1 cellular context compared by ENCODE assay signal in the genomic region with DNA sequence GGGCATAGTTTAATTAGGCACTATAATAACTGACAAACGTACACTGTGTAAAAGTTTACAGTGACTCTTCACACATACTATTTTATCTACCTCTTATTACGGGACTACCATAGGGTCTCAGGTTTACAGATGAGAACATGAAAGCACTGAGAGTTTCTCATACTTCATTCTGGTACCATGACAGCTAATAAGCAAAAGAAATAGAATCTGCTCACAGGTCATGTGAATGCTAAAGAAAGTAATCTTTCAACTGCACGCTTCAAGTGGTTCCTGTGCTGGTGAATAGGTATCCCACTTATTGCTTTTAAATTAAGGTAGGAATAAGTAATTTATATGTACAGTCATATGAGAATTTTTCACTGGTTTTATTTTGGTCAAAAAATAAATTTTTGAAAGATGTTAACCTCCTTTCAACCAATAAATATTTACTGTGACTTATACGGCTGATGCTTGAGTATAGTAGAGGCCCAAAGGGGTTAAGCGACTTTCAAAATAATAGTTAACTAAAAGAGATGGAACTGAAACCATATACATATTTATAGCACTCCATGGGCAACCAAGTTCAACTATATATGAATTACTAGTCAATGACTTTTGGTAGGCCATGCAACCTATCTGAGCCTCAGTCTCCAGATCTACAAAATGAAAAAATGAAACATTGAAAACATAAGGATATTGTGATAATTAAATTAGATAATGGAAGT.
TF ChIP-seq lines count a peak whose summit lies in the region.

No MANE protein-coding gene starts in this region.

TF ChIP-seq in IMR-90, 13 proteins besides CTCF, POLR2A, EP300 and RAD21:
- no peak for TF ChIP-seq SMC3 (IDR thresholded peaks at IDR 0.05; ENCODE audit: low read depth, low read length)
- TF ChIP-seq MAFK (IDR thresholded peaks at IDR 0.05; ENCODE audit: low read depth, low read length), result no peak
- TF ChIP-seq CEBPB (IDR thresholded peaks at IDR 0.05; ENCODE audit: low read depth, low read length), result no peak
- TF ChIP-seq NFE2L2 (IDR thresholded peaks at IDR 0.05; ENCODE audit: low read depth, low read length), result no peak
- no peak for TF ChIP-seq MAZ (IDR thresholded peaks at IDR 0.05; ENCODE audit: borderline replicate concordance, low read depth, low read length)
- no peak for TF ChIP-seq MXI1 (IDR thresholded peaks at IDR 0.05; ENCODE audit: borderline replicate concordance, low read depth, low read length)
- no peak for TF ChIP-seq RCOR1 (IDR thresholded peaks at IDR 0.05; ENCODE audit: insufficient replicate concordance, low read length)
TF ChIP-seq in IMR-90: peak in this region for 0.
